27 cellular contexts compared by ENCODE assay signal in genomic region chr22:42084874-42085273, GRCh38. TPM values are rescaled to one million over a fixed set of nuclear protein-coding genes. Genes with fewer than 3 reads are reported as not detected.
"Had no signal": no experiment of that assay in that cellular context is flagged by ENCODE, and none has a peak within 500 bp of the region (broad histone marks: within the 10 kb centered on the region; RNA-seq: fewer than 3 reads in every experiment).

No MANE protein-coding gene starts in this region.

- DNase-seq: activated CD4-positive, alpha-beta T cell treated with anti-CD3 and anti-CD28 coated beads, Interleukin-2, amount 50 U/mL, for 48 hours; activated CD4-positive, CD25-positive, alpha-beta regulatory T cell; activated gamma-delta T cell treated with Interleukin-2 at 50 U/mL for 16 hours; activated naive CD4-positive, alpha-beta T cell treated with anti-CD3 and anti-CD28 coated beads, Interleukin-2, amount 10 ng/mL, durations not matched to agents 7 days and 5 days; activated naive CD8-positive, alpha-beta T cell treated with anti-CD3 and anti-CD28 coated beads for 36 hours; activated T-cell treated with anti-CD3 and anti-CD28 coated beads, Interleukin-2, amount 50 U/mL, for 48 hours; brain microvascular endothelial cell; caudate nucleus; IMR-90; KG1; NCI-H1048; NCI-H2029; NCI-H2107; NCI-H2171 treated with DMSO at 0.1 percent for 48 hours; NCI-H345; NCI-H510A; NCI-H526 treated with DMSO at 0.1 percent for 48 hours; NCI-H82; OCI-M1; RPMI8226; SHP77; SW 1271 had no signal

- H3K27ac ChIP-seq: brain microvascular endothelial cell, SJSA1 had no signal

- H3K27me3 Mint-ChIP-seq: activated naive CD4-positive, alpha-beta T cell treated with anti-CD3 and anti-CD28 coated beads, Interleukin-2, amount 10 ng/mL, durations not matched to agents 7 days and 5 days; activated naive CD8-positive, alpha-beta T cell treated with anti-CD3 and anti-CD28 coated beads for 36 hours had no signal

- ATAC-seq: Panc1, SK-N-SH treated with all-trans-retinoic acid at 6 μM for 48 hours had no signal

- H3K27ac Mint-ChIP-seq: activated naive CD8-positive, alpha-beta T cell treated with anti-CD3 and anti-CD28 coated beads for 36 hours; activated T-helper 2 cell treated with anti-CD3 and anti-CD28 coated beads, Interferon-gamma antibody, Interleukin-2, Interleukin-4, amounts not matched to agents 10 μg/mL and 5 μg/mL and 100 μg/mL, durations not matched to agents 14 hours and 24 hours and 36 hours had no signal

- H3K4me3 ChIP-seq: SJSA1 had no signal

- H3K27me3 ChIP-seq: brain microvascular endothelial cell, SJSA1 had no signal

- H3K4me3 Mint-ChIP-seq: activated naive CD4-positive, alpha-beta T cell treated with anti-CD3 and anti-CD28 coated beads, Interleukin-2, amount 10 ng/mL, durations not matched to agents 7 days and 5 days; activated naive CD8-positive, alpha-beta T cell treated with anti-CD3 and anti-CD28 coated beads for 36 hours had no signal

RNA-seq across cellular contexts. Expression of gene CYP2D6, which starts 45.7 kb away (rescaled TPM):
- total RNA-seq: M059J had no signal
